Comparison of ENCODE assay signal across 1 cellular context in the genomic region with DNA sequence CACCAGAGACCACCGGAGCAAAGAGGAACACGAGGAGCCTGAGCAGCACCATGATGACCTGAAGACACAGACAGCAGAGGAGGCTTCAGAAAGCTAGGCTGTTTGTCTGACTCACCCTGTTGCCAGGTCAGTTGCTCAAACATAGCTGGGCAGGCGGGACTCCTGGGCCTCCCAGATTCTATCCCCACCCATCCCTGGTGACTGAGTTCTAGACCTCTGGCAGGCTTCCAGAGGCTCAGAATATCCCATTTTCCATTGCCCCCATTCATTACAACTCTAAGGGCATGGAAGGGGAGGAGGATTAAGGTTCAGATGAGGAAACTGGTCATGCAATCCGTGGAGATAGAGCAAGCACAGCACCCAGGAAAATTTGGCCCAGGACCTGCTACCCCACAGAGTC.
TF ChIP-seq lines count a peak whose summit lies in the region.

A gene with protein sequence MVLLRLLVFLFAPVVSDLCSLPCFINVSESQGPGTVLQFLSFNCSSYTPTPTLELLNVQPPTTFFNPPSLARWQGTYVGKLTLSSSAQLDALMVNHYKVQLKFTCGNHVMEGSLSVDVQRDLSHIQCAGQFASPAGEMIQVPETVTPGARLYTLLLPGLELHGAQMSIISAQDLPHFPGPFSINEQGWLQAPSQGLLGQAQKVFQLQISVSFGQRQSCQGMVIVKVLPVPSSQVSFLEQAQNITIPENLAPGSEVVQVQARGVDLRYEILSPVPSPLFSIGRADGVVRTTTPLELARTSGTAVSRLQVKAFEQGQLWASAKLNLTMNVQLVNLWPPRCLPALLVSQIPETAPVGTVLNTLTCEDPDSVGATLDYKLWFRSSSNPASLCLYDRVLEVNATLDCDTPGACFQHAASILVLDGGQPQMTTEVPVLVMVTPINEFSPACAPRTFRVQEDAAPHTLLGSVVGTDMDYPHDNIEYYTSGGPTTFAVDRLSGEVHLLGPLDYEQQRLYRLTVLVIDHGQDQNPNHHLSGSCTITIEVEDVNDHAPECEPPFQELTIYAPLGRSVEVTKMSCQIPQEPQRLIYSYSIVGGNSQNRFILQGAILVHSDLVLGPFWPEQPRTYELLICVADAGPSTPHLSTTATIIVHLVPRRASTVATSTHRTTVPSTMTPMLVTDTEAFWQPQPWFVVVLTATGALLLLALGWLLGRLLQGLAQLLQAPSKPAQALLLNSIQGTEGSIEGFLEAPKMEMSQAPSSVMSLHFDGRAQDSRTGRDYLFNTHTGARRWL (minus strand): TSS at position 113 of the 400 bp plus-strand sequence. CDS start 61 bp downstream, at position 52.

TF ChIP-seq in H1, 55 proteins besides CTCF, POLR2A, EP300 and RAD21:
- TF ChIP-seq, protein P1, sequence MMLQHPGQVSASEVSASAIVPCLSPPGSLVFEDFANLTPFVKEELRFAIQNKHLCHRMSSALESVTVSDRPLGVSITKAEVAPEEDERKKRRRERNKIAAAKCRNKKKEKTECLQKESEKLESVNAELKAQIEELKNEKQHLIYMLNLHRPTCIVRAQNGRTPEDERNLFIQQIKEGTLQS (IDR thresholded peaks at IDR 0.05; ENCODE audit: insufficient read depth, low read depth, low read length), result no peak
